19 cellular contexts compared by ENCODE assay signal in the genomic region with DNA sequence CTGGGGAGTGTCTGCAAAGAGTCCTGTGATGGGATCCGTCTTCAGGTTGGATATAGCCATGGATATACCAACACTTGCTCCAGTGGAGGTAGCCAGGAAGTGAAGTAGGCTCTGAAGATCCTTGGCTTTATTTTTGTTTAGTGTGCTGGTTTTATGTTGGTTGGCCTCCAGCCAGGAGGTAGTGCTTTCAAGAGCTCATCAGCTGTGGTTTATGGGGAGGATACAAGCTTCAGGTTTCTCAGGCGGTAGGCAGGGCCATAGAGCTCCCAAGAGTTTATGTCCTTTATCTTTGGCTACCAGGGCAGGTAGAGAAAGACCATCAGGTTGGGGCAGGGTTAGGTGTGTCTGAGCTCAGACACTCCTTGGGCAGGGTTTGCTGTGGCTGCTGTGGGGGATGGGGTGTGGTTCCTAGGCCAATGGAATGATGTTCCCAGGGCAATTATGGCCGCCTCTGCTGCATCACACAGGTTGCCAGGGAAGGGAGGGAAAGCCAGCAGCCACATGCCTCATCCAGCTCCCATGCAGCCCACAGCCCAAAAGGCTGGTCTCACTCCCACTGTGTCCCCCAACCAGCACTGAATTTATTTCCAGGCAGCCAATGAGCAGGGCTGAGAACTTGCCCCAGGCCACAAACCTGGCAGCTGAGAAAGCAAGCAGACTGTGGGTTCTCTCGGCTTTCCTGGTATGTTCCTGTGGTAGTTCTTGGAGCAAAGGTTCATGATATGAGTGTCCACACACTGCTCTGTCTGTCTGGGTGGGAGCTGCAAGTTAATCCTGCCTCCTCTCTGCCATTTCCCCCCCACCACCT.
DNase-seq lines count a peak whose midpoint lies in the region; ATAC-seq and TF ChIP-seq lines count a peak whose summit lies in the region.
"Had no signal": no experiment of that assay in that cellular context is flagged by ENCODE, and none has a peak within 500 bp of the region (broad histone marks: within the 10 kb centered on the region; RNA-seq: fewer than 3 reads in every experiment).

No MANE protein-coding gene starts in this region.

- no peaks in the 10 kb centered on the region for H3K27me3 Mint-ChIP-seq in CD8-positive, alpha-beta T cell (ENCODE audit: low read depth)
- H3K27me3 Mint-ChIP-seq in chondrocyte (ENCODE audit: low read depth): peaks cover 17% of the 10 kb centered on the region

- TF ChIP-seq CTCF in CD8-positive, alpha-beta T cell (IDR thresholded peaks at IDR 0.05): no peak
- TF ChIP-seq CTCF in chondrocyte (IDR thresholded peaks at IDR 0.05): no peak

- peaks cover 12% of the 10 kb centered on the region for H3K36me3 Mint-ChIP-seq in CD8-positive, alpha-beta T cell
- H3K36me3 Mint-ChIP-seq in chondrocyte (ENCODE audit: low read depth): peaks cover 13% of the 10 kb centered on the region

- peaks cover 14% of the 10 kb centered on the region; the same call in 1 of the 2 replicates for H3K9me3 ChIP-seq in BLaER1
- H3K9me3 ChIP-seq in CD8-positive, alpha-beta T cell (ENCODE audit: low read length): no peaks in the 10 kb centered on the region
- H3K9me3 ChIP-seq: BE2C had no signal

- no peak overlapping the region for H3K9ac ChIP-seq in BLaER1
- H3K9ac ChIP-seq: GM23248 had no signal

- intact Hi-C loops in CD8-positive, alpha-beta T cell (cut with DNase I, micrococcal nuclease): no loop called here

- H3K4me3 Mint-ChIP-seq in CD8-positive, alpha-beta T cell: peak overlapping the region; percentile 26
- no peak overlapping the region for H3K4me3 Mint-ChIP-seq in chondrocyte (ENCODE audit: unreplicated experiment)
- H3K4me3 Mint-ChIP-seq: memory B cell had no signal

- peak in 2 of 7 experiments; percentile 27 to 56 for DNase-seq in CD8-positive, alpha-beta T cell
- DNase-seq in NCI-H2029 (lab: John Stamatoyannopoulos, UW) (peak; percentile 56), chondrocyte (ENCODE audit: low spot score) (no peak), HUDEP-2 (lab: John Stamatoyannopoulos, UW; ENCODE audit: unreplicated experiment in 76 of 76) (no peak), NCI-H82 (lab: John Stamatoyannopoulos, UW) (no peak)
- no peak for DNase-seq in stimulated activated CD4-positive, alpha-beta T cell treated with anti-CD3 and anti-CD28 coated beads, Interleukin-12 subunit alpha, Interleukin-12 subunit beta, amount 100 ng/mL, for 4 hours
- DNase-seq: activated CD8-positive, alpha-beta memory T cell treated with anti-CD3 and anti-CD28 coated beads for 24 hours; aorta; BE2C; GM23248; NCI-H526; Peyer's patch; stimulated activated CD4-positive, alpha-beta T cell treated with anti-CD3 and anti-CD28 coated beads, Interleukin-1b, Interleukin-23, amount 100 ng/mL, for 48 hours; SW 1271 had no signal

- H3K4me1 Mint-ChIP-seq in CD8-positive, alpha-beta T cell (ENCODE audit: low read depth): peaks cover 55% of the 10 kb centered on the region
- H3K4me1 Mint-ChIP-seq in chondrocyte (ENCODE audit: low read depth): no peaks in the 10 kb centered on the region
- H3K4me1 Mint-ChIP-seq: memory B cell had no signal

- peak overlapping the region; percentile 81 for H3K27ac Mint-ChIP-seq in CD8-positive, alpha-beta T cell
- peak overlapping the region; percentile 12 for H3K27ac Mint-ChIP-seq in chondrocyte (ENCODE audit: unreplicated experiment)
- H3K27ac Mint-ChIP-seq: memory B cell had no signal

- H3K36me3 ChIP-seq in BLaER1: no peaks in the 10 kb centered on the region
- no peaks in the 10 kb centered on the region for H3K36me3 ChIP-seq in CD8-positive, alpha-beta T cell (ENCODE audit: insufficient read depth, low read length)
- H3K36me3 ChIP-seq: BE2C, Peyer's patch, thoracic aorta had no signal

- no peaks in the 10 kb centered on the region for H3K27me3 ChIP-seq in BLaER1
- no peaks in the 10 kb centered on the region for H3K27me3 ChIP-seq in CD8-positive, alpha-beta T cell (ENCODE audit: insufficient read depth, low read length)
- H3K27me3 ChIP-seq: BE2C, Peyer's patch had no signal

- H3K9me3 Mint-ChIP-seq in CD8-positive, alpha-beta T cell: peaks cover 24% of the 10 kb centered on the region
- H3K9me3 Mint-ChIP-seq in chondrocyte (ENCODE audit: low read depth): peaks cover 34% of the 10 kb centered on the region

- H4K20me1 ChIP-seq in BLaER1: no peaks in the 10 kb centered on the region

- H3K4me1 ChIP-seq in BLaER1: peaks cover 9% of the 10 kb centered on the region
- peaks cover 49% of the 10 kb centered on the region for H3K4me1 ChIP-seq in CD8-positive, alpha-beta T cell (ENCODE audit: insufficient read depth, low read length)
- H3K4me1 ChIP-seq: Peyer's patch had no signal

- CTCF ChIA-PET in CD8-positive, alpha-beta T cell (lab: Charles Lee): no interaction called here

- no peak overlapping the region for H3K4me3 ChIP-seq in BLaER1
- H3K4me3 ChIP-seq in CD8-positive, alpha-beta T cell (ENCODE audit: low read depth, low read length): no peak overlapping the region
- H3K4me3 ChIP-seq: coronary artery, GM23248, Peyer's patch, thoracic aorta had no signal

- POLR2A ChIA-PET in CD8-positive, alpha-beta T cell (lab: Charles Lee): no interaction called here

- ATAC-seq in CD8-positive, alpha-beta T cell: no peak
- ATAC-seq in GM19395 (IDR thresholded peaks at IDR 0.05; ENCODE audit: unreplicated experiment): no peak

- H3K4me2 ChIP-seq in BLaER1: peak overlapping the region; percentile 13; the same call in 1 of the 2 replicates

- no peak overlapping the region for H3K27ac ChIP-seq in BLaER1
- H3K27ac ChIP-seq in CD8-positive, alpha-beta T cell (ENCODE audit: low read depth, low read length): no peak overlapping the region
- H3K27ac ChIP-seq: coronary artery, GM23248, Peyer's patch, thoracic aorta had no signal
